In genomic region chr4:38275331-38275821, GRCh38 we compare ENCODE assay signal across 14 cellular contexts.
DNase-seq lines count a peak whose midpoint lies in the region; ATAC-seq and FAIRE-seq lines count a peak whose summit lies in the region.
"Had no signal": no experiment of that assay in that cellular context is flagged by ENCODE, and none has a peak within 500 bp of the region (broad histone marks: within the 10 kb centered on the region; RNA-seq: fewer than 3 reads in every experiment).

No MANE protein-coding gene starts in this region.

- H3K36me3 Mint-ChIP-seq in activated CD4-positive, alpha-beta T cell treated with anti-CD3 and anti-CD28 coated beads for 36 hours (ENCODE audit: low read depth): no peaks in the 10 kb centered on the region
- H3K36me3 Mint-ChIP-seq: naive thymus-derived CD8-positive, alpha-beta T cell had no signal

- H3K36me3 ChIP-seq in small intestine (ENCODE audit: control insufficient read depth in 2 of 2, insufficient read depth in 2 of 2, low read length in 2 of 2): no peaks in the 10 kb centered on the region

- POLR2A ChIA-PET in activated CD4-positive, alpha-beta T cell treated with anti-CD3 and anti-CD28 coated beads for 36 hours (lab: Charles Lee): interaction anchor here (0.6 kb wide), 1 partner anchor 9 kb away, joined by 3 read pairs; no protein-coding TSS in a partner anchor

- 47 to 64% (median 57%) methylated on average over 4 of the region's 4 CpGs for WGBS in small intestine, 3 donors

- peak; percentile 33 for DNase-seq in NCI-H748 (lab: John Stamatoyannopoulos, UW; ENCODE audit: unreplicated experiment)
- no peak for DNase-seq in NCI-H748 treated with DMSO at 0.1 percent for 48 hours (lab: John Stamatoyannopoulos, UW)
- DNase-seq in NCI-H2196 treated with DMSO at 0.1 percent for 48 hours (lab: John Stamatoyannopoulos, UW; ENCODE audit: unreplicated experiment): peak; percentile 33
- DNase-seq in small intestine: peak; percentile 38
- DNase-seq in activated CD4-positive, alpha-beta T cell treated with anti-CD3 and anti-CD28 coated beads for 36 hours: no peak
- DNase-seq: activated CD4-positive, alpha-beta T cell treated with anti-CD3 and anti-CD28 coated beads, Interleukin-2, amount 50 U/mL, for 1 hour; activated gamma-delta T cell; naive thymus-derived CD8-positive, alpha-beta T cell had no signal

- peaks cover 4 to 8% of the 10 kb centered on the region in 2 donors for H3K4me1 ChIP-seq in small intestine (ENCODE audit: control insufficient read depth in 2 of 2, insufficient read depth in 1 of 2, low read depth in 1 of 2, low read length in 1 of 2)

- H3K4me3 ChIP-seq in small intestine (ENCODE audit: low read depth in 1 of 2, low read length in 2 of 2): no peak overlapping the region

- CTCF ChIA-PET in activated CD4-positive, alpha-beta T cell treated with anti-CD3 and anti-CD28 coated beads for 36 hours (lab: Charles Lee): interaction anchor here (0.7 to 1.2 kb wide), 2 partner anchors 197 to 203 kb away, joined by 3 to 5 read pairs; no protein-coding TSS in a partner anchor

- intact Hi-C loops in activated CD4-positive, alpha-beta T cell treated with anti-CD3 and anti-CD28 coated beads for 36 hours (cut with DNase I, micrococcal nuclease): no loop called here

- no peaks in the 10 kb centered on the region for H3K27me3 Mint-ChIP-seq in activated CD4-positive, alpha-beta T cell treated with anti-CD3 and anti-CD28 coated beads for 36 hours
- H3K27me3 Mint-ChIP-seq: naive thymus-derived CD8-positive, alpha-beta T cell had no signal

- peak overlapping the region; percentile 43 to 55 for H3K27ac ChIP-seq in small intestine (ENCODE audit: low read depth in 1 of 2, low read length in 1 of 2)

- no peaks in the 10 kb centered on the region for H3K4me1 Mint-ChIP-seq in activated CD4-positive, alpha-beta T cell treated with anti-CD3 and anti-CD28 coated beads for 36 hours

- no peak for FAIRE-seq in small intestine (lab: Jason Lieb, UNC)
- FAIRE-seq: A204.1, GM12891, GM19239 had no signal

- H3K9me3 ChIP-seq in small intestine (ENCODE audit: control insufficient read depth, low read depth): no peaks in the 10 kb centered on the region

- H3K4me3 Mint-ChIP-seq in activated CD4-positive, alpha-beta T cell treated with anti-CD3 and anti-CD28 coated beads for 36 hours: no peak overlapping the region
- H3K4me3 Mint-ChIP-seq: naive thymus-derived CD8-positive, alpha-beta T cell had no signal

- H3K27ac Mint-ChIP-seq in activated CD4-positive, alpha-beta T cell treated with anti-CD3 and anti-CD28 coated beads for 36 hours: no peak overlapping the region
- H3K27ac Mint-ChIP-seq: naive thymus-derived CD8-positive, alpha-beta T cell had no signal

- no peaks in the 10 kb centered on the region for H3K27me3 ChIP-seq in small intestine (ENCODE audit: control insufficient read depth in 2 of 2, insufficient read depth in 2 of 2, low read length in 2 of 2)

- H3K9me3 Mint-ChIP-seq in activated CD4-positive, alpha-beta T cell treated with anti-CD3 and anti-CD28 coated beads for 36 hours (ENCODE audit: low read depth): no peaks in the 10 kb centered on the region
- H3K9me3 Mint-ChIP-seq: naive thymus-derived CD8-positive, alpha-beta T cell had no signal

- ATAC-seq in esophagus mucosa: peak; percentile 87
- no peak for ATAC-seq in activated CD4-positive, alpha-beta T cell treated with anti-CD3 and anti-CD28 coated beads for 36 hours
- no peak for ATAC-seq in HG03095 (IDR thresholded peaks at IDR 0.05; ENCODE audit: unreplicated experiment)
- no peak for ATAC-seq in HG03139 (IDR thresholded peaks at IDR 0.05; ENCODE audit: unreplicated experiment)
- ATAC-seq: naive thymus-derived CD8-positive, alpha-beta T cell had no signal

Comparison
In these comparisons a context has a peak if more than half of its experiments do, and no peak if none do; other contexts are left out.
1. DNase-seq: peak in NCI-H748 (single experiment), NCI-H2196 treated with DMSO at 0.1 percent for 48 hours (single experiment) and small intestine (single experiment); none in NCI-H748 treated with DMSO at 0.1 percent for 48 hours (single experiment) and activated CD4-positive, alpha-beta T cell treated with anti-CD3 and anti-CD28 coated beads for 36 hours (single experiment).